Comparison of ENCODE assay signal across 8 cellular contexts in genomic region chr3:50616770-50617095, GRCh38. TPM values are rescaled to one million over a fixed set of nuclear protein-coding genes. Genes with fewer than 3 reads are reported as not detected.
DNase-seq lines count a peak whose midpoint lies in the region; ATAC-seq and TF ChIP-seq lines count a peak whose summit lies in the region.

No MANE protein-coding gene starts in this region.

- intact Hi-C loops in ascending aorta (cut with DNase I), result loop anchor here (1.0 to 10.0 kb wide), 8 partner anchors 16 to 1348 kb away; partner anchors contain the start of genes DOCK3, PCBP4 and RBM15B

- peak; percentile 96 for DNase-seq in GM13977 (ENCODE audit: low spot score)
- peak; percentile 73 for DNase-seq in NCI-H146 (lab: John Stamatoyannopoulos, UW)
- peak; percentile 91 to 95 (median 92) for DNase-seq in T-helper 2 cell
- DNase-seq in ascending aorta (ENCODE audit: low spot score in 2 of 2), result peak; percentile 74 to 97
- DNase-seq in hepatic stellate cell (ENCODE audit: low spot score), result peak; percentile 97
- no peak for DNase-seq in retinal pigment epithelial cell (ENCODE audit: low read depth)
- DNase-seq in D341Med (ENCODE audit: low spot score), result no peak

- H3K36me3 ChIP-seq in ascending aorta, result no peaks in the 10 kb centered on the region

- H3K9me3 ChIP-seq in ascending aorta, result no peaks in the 10 kb centered on the region

- in situ Hi-C loops in GM13977 (cut with MboI; ENCODE audit: low pct_unique_long_range_greater_than_20kb, low sequenced_read_pairs, unreplicated experiment), result loop anchor here (25.0 kb wide), 1 partner anchor 1071 kb away; no protein-coding TSS in a partner anchor

- H3K4me3 ChIP-seq in ascending aorta, result peak overlapping the region; percentile 93 to 99
- peak overlapping the region; percentile 73 for H3K4me3 ChIP-seq in retinal pigment epithelial cell (ENCODE audit: low read length)

- H3K27ac ChIP-seq in ascending aorta, result peak overlapping the region; percentile 78 to 90

- peaks cover 0 to 25% of the 10 kb centered on the region in 2 donors for H3K4me1 ChIP-seq in ascending aorta

- peak; percentile 71 for ATAC-seq in HG02763 (IDR thresholded peaks at IDR 0.05; ENCODE audit: unreplicated experiment)

- TF ChIP-seq CTCF in GM13977 (IDR thresholded peaks at IDR 0.05; ENCODE audit: extremely low read depth, insufficient read depth, missing control alignments) (no peak), ascending aorta (IDR thresholded peaks at IDR 0.05) (no peak), retinal pigment epithelial cell (conservative IDR thresholded peaks at IDR 0.05; ENCODE audit: low read depth, low read length) (no peak)

- H3K27me3 ChIP-seq in ascending aorta, result no peaks in the 10 kb centered on the region

RNA-seq across cellular contexts. Expression of gene MAPKAPK3, which starts 0.2 kb away (rescaled TPM):
- 23.7 TPM for total RNA-seq in ascending aorta

RNA-seq across cellular contexts. Expression of gene CISH, which starts 5.2 kb away (rescaled TPM):
- 6.1 TPM for total RNA-seq in ascending aorta

RNA-seq across cellular contexts. Expression of gene HEMK1, which starts 47.4 kb away (rescaled TPM):
- total RNA-seq in ascending aorta, result 13.1 TPM

RNA-seq across cellular contexts. Expression of gene C3orf18, which starts 49.2 kb away (rescaled TPM):
- 29.5 TPM for total RNA-seq in ascending aorta

RNA-seq across cellular contexts. Expression of gene DOCK3, which starts 58.0 kb away (rescaled TPM):
- total RNA-seq in ascending aorta, result 3.9 TPM

Comparison
In these comparisons a context has a peak if more than half of its experiments do, and no peak if none do; other contexts are left out.
1. DNase-seq: peak in GM13977 (single experiment), NCI-H146 (single experiment), T-helper 2 cell (5 of 5), ascending aorta (2 of 2) and hepatic stellate cell (single experiment); none in retinal pigment epithelial cell (single experiment) and D341Med (single experiment).